In genomic region chr1:205800470-205800869, GRCh38 we compare ENCODE assay signal across 18 cellular contexts. TPM values are rescaled to one million over a fixed set of nuclear protein-coding genes. Genes with fewer than 3 reads are reported as not detected.
DNase-seq lines count a peak whose midpoint lies in the region; ATAC-seq and TF ChIP-seq lines count a peak whose summit lies in the region.
"Had no signal": no experiment of that assay in that cellular context is flagged by ENCODE, and none has a peak within 500 bp of the region (broad histone marks: within the 10 kb centered on the region; RNA-seq: fewer than 3 reads in every experiment).

No MANE protein-coding gene starts in this region.

- intact Hi-C loops in Right ventricle myocardium inferior (cut with DNase I), result no loop called here
- intact Hi-C loops in left lung (cut with DNase I), result no loop called here

- 83% methylated on average over 3 to 4 of the region's 4 CpGs for WGBS in upper lobe of left lung, 2 donors

- H3K9me3 ChIP-seq in cardiac muscle cell (ENCODE audit: low read depth) (no peaks in the 10 kb centered on the region), left lung (no peaks in the 10 kb centered on the region), upper lobe of left lung (no peaks in the 10 kb centered on the region)

- ATAC-seq in Right ventricle myocardium inferior (no peak), left lung (peak; percentile 22), upper lobe of left lung (ENCODE audit: low FRiP score in 2 of 2) (peak; percentile 9 to 39), HG02678 (IDR thresholded peaks at IDR 0.05; ENCODE audit: unreplicated experiment) (no peak)
- ATAC-seq: Panc1 had no signal

- H3K27me3 ChIP-seq in cardiac muscle cell (no peaks in the 10 kb centered on the region), left lung (no peaks in the 10 kb centered on the region), upper lobe of left lung (no peaks in the 10 kb centered on the region)

- DNase-seq in cardiac muscle cell (ENCODE audit: low read depth in 1 of 2, low spot score in 1 of 2) (no peak), Right ventricle myocardium inferior (ENCODE audit: missing footprints) (no peak), brain pericyte (ENCODE audit: low read depth, low spot score) (peak; percentile 79), left lung (no peak), upper lobe of left lung (peak; percentile 35 to 40), 8988T (no peak), NCI-H2029 treated with DMSO at 0.1 percent for 48 hours (lab: John Stamatoyannopoulos, UW) (no peak)
- DNase-seq: AML-193, EL, NCI-H187 treated with DMSO at 0.1 percent for 48 hours, NCI-H2171, NCI-H510A, NCI-H82 had no signal

- H3K36me3 ChIP-seq in cardiac muscle cell (peaks cover 28% of the 10 kb centered on the region), left lung (peaks cover 0 to 46% of the 10 kb centered on the region in 2 donors), upper lobe of left lung (peaks cover 5 to 45% (median 27%) of the 10 kb centered on the region in 4 donors)

- no peak for TF ChIP-seq CTCF in cardiac muscle cell (IDR thresholded peaks at IDR 0.05; ENCODE audit: low read depth, low read length)
- no peak for TF ChIP-seq CTCF in left lung (IDR thresholded peaks at IDR 0.05)
- no peak for TF ChIP-seq CTCF in upper lobe of left lung (IDR thresholded peaks at IDR 0.05)

- H3K27ac ChIP-seq in cardiac muscle cell, result peak overlapping the region; percentile 66
- H3K27ac ChIP-seq in left lung, result peak overlapping the region in 1 of 2 donors; percentile 33
- peak overlapping the region in 3 of 4 donors; percentile 53 to 69 (median 65) for H3K27ac ChIP-seq in upper lobe of left lung
- H3K27ac ChIP-seq: SK-N-MC had no signal

- H3K4me3 ChIP-seq in cardiac muscle cell (no peak overlapping the region), left lung (no peak overlapping the region), upper lobe of left lung (no peak overlapping the region)
- H3K4me3 ChIP-seq: SK-N-MC had no signal

- TF ChIP-seq EP300 in upper lobe of left lung (IDR thresholded peaks at IDR 0.05), result no peak

- H3K4me1 ChIP-seq in cardiac muscle cell (ENCODE audit: low read depth) (peaks cover 30% of the 10 kb centered on the region), left lung (peaks cover 0 to under 1% of the 10 kb centered on the region in 2 donors), upper lobe of left lung (peaks cover 4 to 22% (median 19%) of the 10 kb centered on the region in 4 donors)

- TF ChIP-seq POLR2A in upper lobe of left lung (IDR thresholded peaks at IDR 0.05), result no peak

RNA-seq across cellular contexts. Expression of gene SLC41A1, which starts 12.5 kb away (rescaled TPM):
- total RNA-seq in cardiac muscle cell (29.4 and 52.1 TPM in 2 replicates), Right ventricle myocardium inferior (458 TPM), left lung (10 to 100 TPM; 29.4 to 36.1 TPM), upper lobe of left lung (10 to 100 TPM; 17.8 to 35.1 (median 27.3) TPM)
- polyA plus RNA-seq in cardiac muscle cell, result 43.5 and 44.5 TPM in 2 replicates

RNA-seq across cellular contexts. Expression of gene RAB29, which starts 25.2 kb away (rescaled TPM):
- total RNA-seq in cardiac muscle cell, result 3.3 and 7.2 TPM in 2 replicates
- 6.5 and 15.2 TPM in 2 replicates for polyA plus RNA-seq in cardiac muscle cell
- 16.6 TPM for total RNA-seq in Right ventricle myocardium inferior
- total RNA-seq in left lung, result 10 to 100 TPM; 18.8 to 29.9 TPM
- total RNA-seq in upper lobe of left lung, result 10 to 100 TPM; 17.8 to 27.6 (median 25.1) TPM

RNA-seq across cellular contexts. Expression of gene PM20D1, which starts 49.5 kb away (rescaled TPM):
- total RNA-seq in cardiac muscle cell (not detected in 2 replicates), Right ventricle myocardium inferior (1.7 TPM), left lung (under 1 TPM; 0.13 to 0.32 TPM), upper lobe of left lung (under 1 TPM in 2 of 6 donors, not detected in 4; 0.34 to 0.47 TPM)
- polyA plus RNA-seq in cardiac muscle cell, result 0.18 and 0.57 TPM in 2 replicates
- total RNA-seq: LHCN-M2 had no signal
- polyA plus RNA-seq: CD14-positive monocyte had no signal

RNA-seq across cellular contexts. Expression of gene NUCKS1, which starts 50.5 kb away (rescaled TPM):
- total RNA-seq in cardiac muscle cell (100 and 175 TPM in 2 replicates), Right ventricle myocardium inferior (185 TPM), left lung (100 to 1,000 TPM; 115 to 147 TPM), upper lobe of left lung (100 to 1,000 TPM in 4 of 6 donors, 10 to 100 TPM in 2; 65.4 to 182 (median 112) TPM)
- polyA plus RNA-seq in cardiac muscle cell, result 47.0 and 80.9 TPM in 2 replicates

Comparison
In these comparisons a context has a peak if more than half of its experiments do, and no peak if none do; other contexts are left out.
1. DNase-seq: peak in brain pericyte (single experiment) and upper lobe of left lung (2 of 2); none in cardiac muscle cell (0 of 2), Right ventricle myocardium inferior (single experiment), left lung (0 of 2), 8988T (single experiment) and NCI-H2029 treated with DMSO at 0.1 percent for 48 hours (single experiment).
2. ATAC-seq: peak in left lung (single experiment) and upper lobe of left lung (2 of 2); none in Right ventricle myocardium inferior (single experiment) and HG02678 (single experiment).